In genomic region chr6:39361657-39362486, GRCh38 we compare ENCODE assay signal across 8 cellular contexts. TPM values are rescaled to one million over a fixed set of nuclear protein-coding genes. Genes with fewer than 3 reads are reported as not detected.
DNase-seq lines count a peak whose midpoint lies in the region; ATAC-seq and TF ChIP-seq lines count a peak whose summit lies in the region.

No MANE protein-coding gene starts in this region.

- peak overlapping the region in 1 of 5 experiments; percentile 45 for H3K4me3 Mint-ChIP-seq in brain

- H3K27me3 Mint-ChIP-seq in brain, result peaks cover 7% of the 10 kb centered on the region

- ATAC-seq in GM21723 (IDR thresholded peaks at IDR 0.05; ENCODE audit: unreplicated experiment), result peak; percentile 72
- no peak for ATAC-seq in GM21447 (IDR thresholded peaks at IDR 0.05; ENCODE audit: unreplicated experiment)

- peak; percentile 82 to 83 for TF ChIP-seq CTCF in brain (conservative IDR thresholded peaks at IDR 0.05)

- H3K9me3 Mint-ChIP-seq in brain, result no peaks in the 10 kb centered on the region

- peak overlapping the region in 4 of 5 experiments; percentile 41 to 85 (median 72) for H3K27ac Mint-ChIP-seq in brain

- H3K36me3 Mint-ChIP-seq in brain, result no peaks in the 10 kb centered on the region

- peaks cover 41% of the 10 kb centered on the region for H3K4me1 Mint-ChIP-seq in brain

- DNase-seq in DMS 273 (lab: John Stamatoyannopoulos, UW; ENCODE audit: unreplicated experiment) (peak; percentile 85), NCI-H128 (lab: John Stamatoyannopoulos, UW; ENCODE audit: unreplicated experiment) (peak; percentile 65), T follicular helper cell (ENCODE audit: low read depth) (peak; percentile 4), inferior parietal cortex (ENCODE audit: extremely low spot score) (peak; percentile 85), smooth muscle cell of the brain vasculature (ENCODE audit: low read depth, low spot score) (peak; percentile 29)

RNA-seq across cellular contexts. Expression of gene KCNK16, which starts 39.4 kb away (rescaled TPM):
- 57.1 TPM for polyA plus RNA-seq in brain (ENCODE audit: insufficient read depth, low read depth, low replicate concordance)

RNA-seq across cellular contexts. Expression of gene KCNK17, which starts 47.7 kb away (rescaled TPM):
- 23.6 TPM for polyA plus RNA-seq in brain (ENCODE audit: insufficient read depth, low read depth, low replicate concordance)

Comparison
In these comparisons a context has a peak if more than half of its experiments do, and no peak if none do; other contexts are left out.
1. DNase-seq: peak in every context shown above with its lines; median percentile 85 in DMS 273; 85 in inferior parietal cortex; 65 in NCI-H128; 29 in smooth muscle cell of the brain vasculature; 4 in T follicular helper cell.